In the genomic region with DNA sequence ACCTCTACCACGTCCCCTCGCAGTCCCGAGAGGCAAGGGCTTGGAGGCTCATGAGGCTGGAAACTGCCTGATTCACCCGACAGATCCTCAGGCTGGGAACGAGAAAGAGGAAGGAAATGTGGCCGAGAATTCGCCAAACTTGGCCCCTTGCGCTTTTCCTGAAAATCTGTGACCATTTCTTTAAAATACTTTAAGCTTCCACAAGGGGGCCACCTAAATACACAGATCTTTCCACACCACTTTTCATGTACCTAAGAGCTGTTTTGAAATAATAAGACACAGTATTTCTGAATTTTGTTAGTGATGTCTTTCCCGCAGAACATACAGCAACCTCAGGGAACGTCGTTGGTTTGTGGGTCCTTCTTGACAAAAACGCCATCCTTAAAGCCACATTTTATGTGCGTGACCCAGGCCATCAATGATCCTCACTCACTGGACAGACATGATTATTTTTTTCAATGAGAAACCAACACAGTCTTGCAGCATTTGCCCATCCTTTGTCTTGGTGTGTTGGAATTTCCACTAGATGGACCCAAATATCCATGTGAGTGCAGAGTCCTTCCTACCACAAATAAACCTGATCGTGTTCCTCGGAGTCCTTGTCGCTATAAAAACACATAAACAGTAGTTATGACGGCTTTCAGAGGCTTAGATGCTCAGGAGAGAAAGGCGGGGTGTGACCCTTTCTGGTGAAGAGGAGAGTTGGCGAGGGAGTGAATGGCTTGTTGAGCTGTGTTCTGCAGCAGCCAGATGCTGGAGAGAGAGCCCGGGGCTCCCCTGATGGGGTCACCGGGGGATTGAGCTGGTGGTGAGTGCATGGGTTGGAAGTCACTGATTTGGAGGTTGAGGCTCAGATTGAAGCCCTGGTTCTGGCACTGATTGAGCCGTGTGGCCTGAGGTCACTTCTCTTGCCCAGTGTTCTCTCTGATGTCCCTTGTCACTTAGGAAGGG, we compare ENCODE assay signal across 9 cellular contexts. TPM values are rescaled to one million over a fixed set of nuclear protein-coding genes. Genes with fewer than 3 reads are reported as not detected.
DNase-seq lines count a peak whose midpoint lies in the region; ATAC-seq and TF ChIP-seq lines count a peak whose summit lies in the region.
"Had no signal": no experiment of that assay in that cellular context is flagged by ENCODE, and none has a peak within 500 bp of the region (broad histone marks: within the 10 kb centered on the region; RNA-seq: fewer than 3 reads in every experiment).

No MANE protein-coding gene starts in this region.

- H3K4me3 ChIP-seq in heart left ventricle = peak overlapping the region in 1 of 12 donors; percentile 35

- 33 to 44% (median 38%) methylated on average over 21 to 22 of the region's 22 CpGs for WGBS in heart left ventricle, 4 donors

- no peaks in the 10 kb centered on the region for H3K4me1 Mint-ChIP-seq in activated naive CD4-positive, alpha-beta T cell treated with anti-CD3 and anti-CD28 coated beads, Interleukin-2, amount 10 ng/mL, durations not matched to agents 7 days and 5 days

- H3K9me3 ChIP-seq in heart left ventricle = no peaks in the 10 kb centered on the region

- H3K36me3 ChIP-seq in heart left ventricle = no peaks in the 10 kb centered on the region

- no peaks in the 10 kb centered on the region for H3K36me3 Mint-ChIP-seq in activated naive CD4-positive, alpha-beta T cell treated with anti-CD3 and anti-CD28 coated beads, Interleukin-2, amount 10 ng/mL, durations not matched to agents 7 days and 5 days

- no peak overlapping the region for H3K4me3 Mint-ChIP-seq in activated naive CD4-positive, alpha-beta T cell treated with anti-CD3 and anti-CD28 coated beads, Interleukin-2, amount 10 ng/mL, durations not matched to agents 7 days and 5 days

- H3K4me1 ChIP-seq in heart left ventricle = peaks cover 0 to 7% (median 4%) of the 10 kb centered on the region in 12 donors

- H3K27ac ChIP-seq in heart left ventricle = no peak overlapping the region

- DNase-seq in heart left ventricle = no peak
- DNase-seq in Right ventricle myocardium superior = no peak
- peak; percentile 50 for DNase-seq in MV-4-11 (lab: John Stamatoyannopoulos, UW)
- peak; percentile 57 for DNase-seq in SW480 (ENCODE audit: low spot score)
- peak; percentile 27 for DNase-seq in germinal center (ENCODE audit: low spot score)
- no peak for DNase-seq in sciatic nerve (ENCODE audit: low spot score)
- no peak for DNase-seq in activated naive CD4-positive, alpha-beta T cell treated with anti-CD3 and anti-CD28 coated beads, Interleukin-2, amount 10 ng/mL, durations not matched to agents 7 days and 5 days
- DNase-seq in activated CD8-positive, alpha-beta memory T cell treated with anti-CD3 and anti-CD28 coated beads, Interleukin-2, amount 50 U/mL, for 48 hours = no peak

- no peak overlapping the region for H3K27ac Mint-ChIP-seq in activated naive CD4-positive, alpha-beta T cell treated with anti-CD3 and anti-CD28 coated beads, Interleukin-2, amount 10 ng/mL, durations not matched to agents 7 days and 5 days

- ATAC-seq in heart left ventricle (peak in 2 of 4 donors; percentile 44 to 54), Right ventricle myocardium superior (ENCODE audit: poor library complexity) (no peak), sciatic nerve (peak; percentile 90)

- TF ChIP-seq POLR2A in heart left ventricle (IDR thresholded peaks at IDR 0.05) = no peak

- no peaks in the 10 kb centered on the region for H3K9me3 Mint-ChIP-seq in activated naive CD4-positive, alpha-beta T cell treated with anti-CD3 and anti-CD28 coated beads, Interleukin-2, amount 10 ng/mL, durations not matched to agents 7 days and 5 days

- TF ChIP-seq CTCF in heart left ventricle (IDR thresholded peaks at IDR 0.05) = peak; percentile 28 to 70 (median 56)

- intact Hi-C loops in heart left ventricle (cut with DNase I) = loop anchor here in 7 of 10 donors (2.0 to 5.0 kb wide), 3 partner anchors 52 to 99 kb away; no protein-coding TSS in a partner anchor
- intact Hi-C loops in Right ventricle myocardium superior (cut with DNase I) = no loop called here
- intact Hi-C loops in sciatic nerve (cut with DNase I) = loop anchor here (10.0 kb wide), 1 partner anchor 56 kb away; no protein-coding TSS in a partner anchor

- H3K27me3 Mint-ChIP-seq in activated naive CD4-positive, alpha-beta T cell treated with anti-CD3 and anti-CD28 coated beads, Interleukin-2, amount 10 ng/mL, durations not matched to agents 7 days and 5 days = peaks cover 7% of the 10 kb centered on the region

- peaks cover 0 to 26% (median 0%) of the 10 kb centered on the region in 9 donors for H3K27me3 ChIP-seq in heart left ventricle

- CTCF ChIA-PET in activated naive CD4-positive, alpha-beta T cell treated with anti-CD3 and anti-CD28 coated beads, Interleukin-2, amount 10 ng/mL, durations not matched to agents 7 days and 5 days (lab: Charles Lee) = interaction anchor here (0.7 to 4.5 kb wide), 16 partner anchors 12 to 371 kb away, joined by 3 to 60 read pairs (median 4); no protein-coding TSS in a partner anchor

RNA-seq across cellular contexts. Expression of gene DCDC2C, which starts 25.0 kb away (rescaled TPM):
- total RNA-seq in heart left ventricle (not detected), Right ventricle myocardium superior (not detected), sciatic nerve (4.6 TPM)
- polyA plus RNA-seq in heart left ventricle = not detected
- total RNA-seq: subcutaneous adipose tissue had no signal

Comparison
In these comparisons a context has a peak if more than half of its experiments do, and no peak if none do; other contexts are left out.
1. DNase-seq: peak in MV-4-11 (single experiment), SW480 (single experiment) and germinal center (single experiment); none in heart left ventricle (0 of 5), Right ventricle myocardium superior (single experiment), sciatic nerve (single experiment), activated naive CD4-positive, alpha-beta T cell treated with anti-CD3 and anti-CD28 coated beads, Interleukin-2, amount 10 ng/mL, durations not matched to agents 7 days and 5 days (single experiment) and activated CD8-positive, alpha-beta memory T cell treated with anti-CD3 and anti-CD28 coated beads, Interleukin-2, amount 50 U/mL, for 48 hours (single experiment).